ENCODE assay signal across 10 cellular contexts in genomic region chr16:27240948-27241531, GRCh38. TPM values are rescaled to one million over a fixed set of nuclear protein-coding genes. Genes with fewer than 3 reads are reported as not detected.
DNase-seq lines count a peak whose midpoint lies in the region; ATAC-seq and TF ChIP-seq lines count a peak whose summit lies in the region.
"Had no signal": no experiment of that assay in that cellular context is flagged by ENCODE, and none has a peak within 500 bp of the region (broad histone marks: within the 10 kb centered on the region; RNA-seq: fewer than 3 reads in every experiment).

No MANE protein-coding gene starts in this region.

- peak overlapping the region in 3 of 11 experiments; percentile 2 to 24 (median 6); a peak in 4 of 22 replicates for H3K27ac ChIP-seq in BLaER1 treated with 17β-estradiol and CSF1 and Interleukin-3, amounts not matched to agents 10 nM and 100 nM
- peak overlapping the region; percentile 22 for H3K27ac ChIP-seq in parathyroid adenoma

- H3K4me2 ChIP-seq in BLaER1 treated with 17β-estradiol and CSF1 and Interleukin-3, amounts not matched to agents 10 nM and 100 nM, result peak overlapping the region in 7 of 11 experiments; percentile 6 to 91 (median 80); a peak in 11 of 22 replicates
- no peak overlapping the region for H3K4me2 ChIP-seq in parathyroid adenoma (ENCODE audit: low read length)

- no peaks in the 10 kb centered on the region for H3K27me3 ChIP-seq in BLaER1 treated with 17β-estradiol and CSF1 and Interleukin-3, amounts not matched to agents 10 nM and 100 nM
- H3K27me3 ChIP-seq in parathyroid adenoma (ENCODE audit: control insufficient read depth, insufficient read depth, low read length), result no peaks in the 10 kb centered on the region

- H3K9ac ChIP-seq in BLaER1 treated with 17β-estradiol and CSF1 and Interleukin-3, amounts not matched to agents 10 nM and 100 nM, result peak overlapping the region in 1 of 11 experiments; percentile 9; a peak in 1 of 22 replicates
- H3K9ac ChIP-seq in parathyroid adenoma, result no peak overlapping the region

- DNase-seq in M059J (ENCODE audit: low read depth), result peak; percentile 78
- DNase-seq in fibroblast of gingiva (ENCODE audit: low read depth), result peak; percentile 81
- no peak for DNase-seq in NCI-H1694 (lab: John Stamatoyannopoulos, UW)
- no peak for DNase-seq in stimulated activated CD4-positive, alpha-beta T cell treated with anti-CD3 and anti-CD28 coated beads, Interleukin-2, amount 100 ng/mL, for 24 hours
- DNase-seq: NCI-H2171 treated with DMSO at 0.1 percent for 48 hours; stimulated activated CD4-positive, alpha-beta T cell treated with anti-CD3 and anti-CD28 coated beads, Interleukin-4, amount 100 ng/mL, for 24 hours had no signal

- H3K36me3 ChIP-seq in BLaER1 treated with 17β-estradiol and CSF1 and Interleukin-3, amounts not matched to agents 10 nM and 100 nM, result no peaks in the 10 kb centered on the region
- H3K36me3 ChIP-seq in parathyroid adenoma (ENCODE audit: control insufficient read depth, insufficient read depth, low read length), result no peaks in the 10 kb centered on the region

- no peaks in the 10 kb centered on the region for H3K9me3 ChIP-seq in BLaER1 treated with 17β-estradiol and CSF1 and Interleukin-3, amounts not matched to agents 10 nM and 100 nM (replicated peaks in 1 of 11)
- no peaks in the 10 kb centered on the region for H3K9me3 ChIP-seq in parathyroid adenoma (ENCODE audit: control insufficient read depth, low read length)

- peaks cover 14% of the 10 kb centered on the region for H3K79me2 ChIP-seq in parathyroid adenoma

- H3K4me3 ChIP-seq in BLaER1 treated with 17β-estradiol and CSF1 and Interleukin-3, amounts not matched to agents 10 nM and 100 nM, result no peak overlapping the region
- no peak overlapping the region for H3K4me3 ChIP-seq in parathyroid adenoma (ENCODE audit: low read depth, low read length)

- TF ChIP-seq CTCF in parathyroid adenoma (IDR thresholded peaks at IDR 0.05), result no peak

- ATAC-seq in HG02759 (IDR thresholded peaks at IDR 0.05; ENCODE audit: unreplicated experiment) (no peak), GM21619 (IDR thresholded peaks at IDR 0.05; ENCODE audit: unreplicated experiment) (no peak)

- peaks cover 55 to 96% (median 77%) of the 10 kb centered on the region in 10 experiments for H3K4me1 ChIP-seq in BLaER1 treated with 17β-estradiol and CSF1 and Interleukin-3, amounts not matched to agents 10 nM and 100 nM
- peaks cover 15% of the 10 kb centered on the region for H3K4me1 ChIP-seq in parathyroid adenoma

- no peaks in the 10 kb centered on the region for H4K20me1 ChIP-seq in BLaER1 treated with 17β-estradiol and CSF1 and Interleukin-3, amounts not matched to agents 10 nM and 100 nM

- H2AFZ ChIP-seq in parathyroid adenoma, result no peak overlapping the region

RNA-seq across cellular contexts. Expression of gene NSMCE1, which starts 27.5 kb away (rescaled TPM):
- total RNA-seq in M059J (2014; rRNA removed; shearing (Covaris generic)), result 46.3 and 49.4 TPM in 2 replicates

RNA-seq across cellular contexts. Expression of gene KDM8, which starts 37.7 kb away (rescaled TPM):
- 1.6 and 4.7 TPM in 2 replicates for total RNA-seq in M059J (2014; rRNA removed; shearing (Covaris generic))

Comparison
In these comparisons a context has a peak if more than half of its experiments do, and no peak if none do; other contexts are left out.
1. DNase-seq: peak in M059J (single experiment) and fibroblast of gingiva (single experiment); none in NCI-H1694 (single experiment) and stimulated activated CD4-positive, alpha-beta T cell treated with anti-CD3 and anti-CD28 coated beads, Interleukin-2, amount 100 ng/mL, for 24 hours (0 of 2).